7 cellular contexts compared by ENCODE assay signal in the genomic region with DNA sequence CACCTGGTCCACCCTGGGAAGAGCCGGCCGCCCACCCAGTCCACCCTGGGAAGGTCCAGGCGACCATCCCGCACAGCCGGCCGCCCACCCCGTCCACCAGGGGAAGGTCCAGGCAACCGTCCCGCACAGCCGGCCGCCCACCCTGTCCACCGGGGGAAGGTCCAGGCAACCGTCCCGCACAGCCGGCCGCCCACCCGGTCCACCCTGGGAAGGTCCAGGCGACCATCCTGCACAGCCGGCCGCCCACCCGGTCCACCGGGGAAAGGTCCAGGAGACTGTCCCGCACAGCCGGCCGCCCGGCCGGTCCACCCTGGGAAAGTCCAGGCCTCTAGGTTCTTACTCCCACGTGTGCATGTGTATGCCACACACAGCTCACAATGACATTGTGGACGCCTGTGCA. TPM values are rescaled to one million over a fixed set of nuclear protein-coding genes. Genes with fewer than 3 reads are reported as not detected.
"Had no signal": no experiment of that assay in that cellular context is flagged by ENCODE, and none has a peak within 500 bp of the region (broad histone marks: within the 10 kb centered on the region; RNA-seq: fewer than 3 reads in every experiment).

No MANE protein-coding gene starts in this region.

- H3K4me3 ChIP-seq: GM23338, K562 had no signal

- H3K4me2 ChIP-seq: GM23338 had no signal

- H2AFZ ChIP-seq: GM23338 had no signal

- DNase-seq: H9, HCEC 1CT, IMR-90 had no signal

- ATAC-seq: GM23338, K562 had no signal

RNA-seq across cellular contexts. Expression of a gene that starts 47.4 kb away (rescaled TPM):
- total RNA-seq: GM23338, H1, H9, HT-29, IMR-90 had no signal
- polyA plus RNA-seq: IMR-90, K562 had no signal

RNA-seq across cellular contexts. Expression of a gene that starts 51.6 kb away (rescaled TPM):
- total RNA-seq: H1, IMR-90, K562 had no signal
- polyA plus RNA-seq: GM23338, IMR-90, K562 had no signal
